13 cellular contexts compared by ENCODE assay signal in genomic region chr6:2810092-2810671, GRCh38. TPM values are rescaled to one million over a fixed set of nuclear protein-coding genes. Genes with fewer than 3 reads are reported as not detected.
DNase-seq lines count a peak whose midpoint lies in the region; ATAC-seq and TF ChIP-seq lines count a peak whose summit lies in the region.
"Had no signal": no experiment of that assay in that cellular context is flagged by ENCODE, and none has a peak within 500 bp of the region (broad histone marks: within the 10 kb centered on the region; RNA-seq: fewer than 3 reads in every experiment).

No MANE protein-coding gene starts in this region.

- TF ChIP-seq CTCF in choroid plexus epithelial cell (conservative IDR thresholded peaks at IDR 0.05; ENCODE audit: low read depth, low read length) (no peak), neutrophil (IDR thresholded peaks at IDR 0.05) (no peak)

- H3K4me1 ChIP-seq in neutrophil (ENCODE audit: control insufficient read depth in 1 of 2, insufficient read depth in 1 of 2, low read depth in 1 of 2, low read length in 1 of 2), result peaks cover 41 to 51% of the 10 kb centered on the region in 2 experiments
- H3K4me1 ChIP-seq: parathyroid adenoma had no signal

- ATAC-seq in HG03378 (IDR thresholded peaks at IDR 0.05; ENCODE audit: unreplicated experiment), result no peak
- ATAC-seq: T-helper 17 cell had no signal

- H3K9me3 ChIP-seq in neutrophil, result no peaks in the 10 kb centered on the region
- H3K9me3 ChIP-seq: suprapubic skin had no signal

- H3K27me3 ChIP-seq in neutrophil, result no peaks in the 10 kb centered on the region
- H3K27me3 ChIP-seq: ascending aorta, suprapubic skin had no signal

- peak overlapping the region; percentile 43 for H3K27ac ChIP-seq in neutrophil
- H3K27ac ChIP-seq: ascending aorta, parathyroid adenoma had no signal

- intact Hi-C loops in posterior vena cava (cut with DNase I), result no loop called here

- no peaks in the 10 kb centered on the region for H3K36me3 ChIP-seq in neutrophil
- H3K36me3 ChIP-seq: ascending aorta, suprapubic skin had no signal

- DNase-seq in ELR (ENCODE audit: low read depth) (peak; percentile 10), M059J (ENCODE audit: low read depth) (peak; percentile 20), choroid plexus epithelial cell (ENCODE audit: low read depth) (peak; percentile 38), posterior vena cava (ENCODE audit: low spot score) (no peak), NCI-H2107 treated with DMSO at 0.1 percent for 48 hours (lab: John Stamatoyannopoulos, UW; ENCODE audit: unreplicated experiment) (no peak), T1000 (lab: John Stamatoyannopoulos, UW) (no peak)
- DNase-seq: NCI-H1436 treated with DMSO at 0.1 percent for 48 hours, T-helper 17 cell had no signal

- H3K4me3 ChIP-seq in choroid plexus epithelial cell (ENCODE audit: low read depth, low read length) (no peak overlapping the region), neutrophil (ENCODE audit: low read depth in 1 of 2, low read length in 1 of 2) (no peak overlapping the region)
- H3K4me3 ChIP-seq: ascending aorta, suprapubic skin had no signal

RNA-seq across cellular contexts. Expression of gene SERPINB1, which starts 31.5 kb away (rescaled TPM):
- total RNA-seq in M059J (2014; rRNA removed; shearing (Covaris generic)), result 1.5 and 3.9 TPM in 2 replicates
- total RNA-seq in posterior vena cava, result 10 to 100 TPM; 30.8 to 44.0 TPM

RNA-seq across cellular contexts. Expression of gene WRNIP1, which starts 45.0 kb away (rescaled TPM):
- 52.1 and 103 TPM in 2 replicates for total RNA-seq in M059J (2014; rRNA removed; shearing (Covaris generic))
- total RNA-seq in posterior vena cava, result 10 to 100 TPM; 21.7 to 26.1 TPM

RNA-seq across cellular contexts. Expression of gene MYLK4, which starts 59.5 kb away (rescaled TPM):
- 0.76 and 1.2 TPM in 2 replicates for total RNA-seq in M059J (2014; rRNA removed; shearing (Covaris generic))
- under 1 TPM; 0.67 to 0.74 TPM for total RNA-seq in posterior vena cava
- total RNA-seq: ascending aorta had no signal

Comparison
In these comparisons a context has a peak if more than half of its experiments do, and no peak if none do; other contexts are left out.
1. DNase-seq: peak in ELR (single experiment), M059J (single experiment) and choroid plexus epithelial cell (single experiment); none in posterior vena cava (single experiment), NCI-H2107 treated with DMSO at 0.1 percent for 48 hours (single experiment) and T1000 (single experiment).